Comparison of ENCODE assay signal across 1 cellular context in the genomic region with DNA sequence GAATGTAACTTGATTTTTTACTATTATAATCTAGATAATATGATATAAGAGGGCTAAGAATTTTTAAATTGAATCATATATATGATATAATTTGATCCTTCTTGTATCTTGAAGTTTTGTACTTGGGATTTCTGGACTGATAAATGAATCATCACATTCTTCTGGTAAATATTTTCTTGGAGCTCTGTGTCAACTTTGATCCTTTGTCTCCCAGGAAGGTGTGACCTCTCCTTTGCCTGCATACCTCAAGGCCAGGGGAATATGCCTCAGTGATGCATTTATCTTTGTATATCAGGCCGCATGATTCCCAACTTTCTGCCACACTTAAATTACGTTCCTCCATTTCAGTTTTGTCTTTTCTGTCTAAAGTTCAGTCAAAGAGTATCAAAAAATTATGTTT.
TF ChIP-seq lines count a peak whose summit lies in the region.

No MANE protein-coding gene starts in this region.

TF ChIP-seq in IMR-90, 13 proteins besides CTCF, POLR2A, EP300 and RAD21:
- no peak for TF ChIP-seq SMC3 (IDR thresholded peaks at IDR 0.05; ENCODE audit: low read depth, low read length)
- no peak for TF ChIP-seq CHD1 (IDR thresholded peaks at IDR 0.05; ENCODE audit: low read depth, low read length)
